In genomic region chr12:30965613-30965985, GRCh38 we compare ENCODE assay signal across 13 cellular contexts. TPM values are rescaled to one million over a fixed set of nuclear protein-coding genes. Genes with fewer than 3 reads are reported as not detected.
DNase-seq lines count a peak whose midpoint lies in the region; ATAC-seq and TF ChIP-seq lines count a peak whose summit lies in the region.
"Had no signal": no experiment of that assay in that cellular context is flagged by ENCODE, and none has a peak within 500 bp of the region (broad histone marks: within the 10 kb centered on the region; RNA-seq: fewer than 3 reads in every experiment).

No MANE protein-coding gene starts in this region.

- no peak overlapping the region for H3K23ac ChIP-seq in mesendoderm (ENCODE audit: low read length)

- H3K27ac ChIP-seq in MM.1S (ENCODE audit: low read length) (no peak overlapping the region), mesendoderm (ENCODE audit: low read depth, low read length) (no peak overlapping the region), upper lobe of left lung (no peak overlapping the region)
- no peak overlapping the region for H3K27ac ChIP-seq in naive thymus-derived CD4-positive, alpha-beta T cell (ENCODE audit: low read depth, low read length)
- H3K27ac ChIP-seq: adrenal gland had no signal

- no peak overlapping the region for H3K4me3 Mint-ChIP-seq in naive thymus-derived CD4-positive, alpha-beta T cell
- H3K4me3 Mint-ChIP-seq: activated CD8-positive, alpha-beta memory T cell treated with anti-CD3 and anti-CD28 coated beads, Interleukin-2, amount 10 ng/mL, durations not matched to agents 7 days and 5 days; nephron progenitor cell had no signal

- no peaks in the 10 kb centered on the region for H3K4me1 ChIP-seq in MM.1S (ENCODE audit: low read length)
- H3K4me1 ChIP-seq in mesendoderm (ENCODE audit: control insufficient read depth, low read depth, low read length), result no peaks in the 10 kb centered on the region
- peaks cover 0 to 4% (median under 1%) of the 10 kb centered on the region in 4 donors for H3K4me1 ChIP-seq in upper lobe of left lung
- H3K4me1 ChIP-seq in naive thymus-derived CD4-positive, alpha-beta T cell (ENCODE audit: control insufficient read depth in 2 of 2, insufficient read depth in 2 of 2, low read length in 2 of 2), result no peaks in the 10 kb centered on the region
- H3K4me1 ChIP-seq: adrenal gland had no signal

- TF ChIP-seq POLR2A in upper lobe of left lung (IDR thresholded peaks at IDR 0.05), result no peak

- POLR2A ChIA-PET in naive thymus-derived CD4-positive, alpha-beta T cell (lab: Charles Lee), result no interaction called here

- H3K4me2 ChIP-seq in MM.1S (ENCODE audit: low read depth, low read length), result no peak overlapping the region
- H3K4me2 ChIP-seq in mesendoderm (ENCODE audit: low read length), result no peak overlapping the region

- H2AFZ ChIP-seq in MM.1S (ENCODE audit: low read length), result no peak overlapping the region

- H2BK15ac ChIP-seq in mesendoderm (replicated peaks; ENCODE audit: low read depth), result no peak overlapping the region

- peaks cover 0 to 29% (median 0%) of the 10 kb centered on the region in 5 donors for H3K27me3 Mint-ChIP-seq in naive thymus-derived CD4-positive, alpha-beta T cell

- no peak overlapping the region for H2BK120ac ChIP-seq in mesendoderm (ENCODE audit: low read depth, low read length)

- H4K20me1 ChIP-seq in MM.1S (ENCODE audit: insufficient read depth, low read length), result no peaks in the 10 kb centered on the region

- no peaks in the 10 kb centered on the region for H3K79me1 ChIP-seq in mesendoderm (ENCODE audit: low read length)

- WGBS in mesendoderm (ENCODE audit: extremely low coverage, insufficient coverage, low lambda C conversion rate), result no CpG with 5 or more reads among the region's 11 CpGs
- WGBS in upper lobe of left lung, 2 donors, result 81 to 87% methylated on average over 11 of the region's 11 CpGs

- ATAC-seq in upper lobe of left lung (ENCODE audit: low FRiP score in 2 of 2), result no peak
- ATAC-seq in naive thymus-derived CD4-positive, alpha-beta T cell, result no peak
- ATAC-seq: activated CD8-positive, alpha-beta memory T cell treated with anti-CD3 and anti-CD28 coated beads, Interleukin-2, amount 10 ng/mL, durations not matched to agents 7 days and 5 days had no signal

- H3K9ac ChIP-seq in MM.1S (ENCODE audit: low read length) (no peak overlapping the region), mesendoderm (ENCODE audit: low read length) (no peak overlapping the region)

- intact Hi-C loops in naive thymus-derived CD4-positive, alpha-beta T cell (cut with micrococcal nuclease), result no loop called here

- H3K4ac ChIP-seq in mesendoderm (ENCODE audit: low read depth, low read length), result no peak overlapping the region

- no peak overlapping the region for H3K18ac ChIP-seq in mesendoderm (ENCODE audit: low read length)

- CTCF ChIA-PET in naive thymus-derived CD4-positive, alpha-beta T cell (lab: Charles Lee), result no interaction called here

- no peak overlapping the region for H2AK5ac ChIP-seq in mesendoderm (ENCODE audit: low read length)

- DNase-seq in ELR (ENCODE audit: low read depth), result peak; percentile 20
- DNase-seq in MM.1S, result no peak
- DNase-seq in dermis blood vessel endothelial cell, result peak; percentile 30
- peak; percentile 59 for DNase-seq in mesendoderm
- no peak for DNase-seq in upper lobe of left lung
- no peak for DNase-seq in medulla oblongata (ENCODE audit: extremely low spot score)
- no peak for DNase-seq in activated CD4-positive, alpha-beta T cell treated with anti-CD3 and anti-CD28 coated beads, Interleukin-2, amount 50 U/mL, for 1 hour
- DNase-seq in naive thymus-derived CD4-positive, alpha-beta T cell, result no peak
- DNase-seq: activated CD8-positive, alpha-beta memory T cell treated with anti-CD3 and anti-CD28 coated beads, Interleukin-2, amount 10 ng/mL, durations not matched to agents 7 days and 5 days; adrenal gland; DMS79; NCI-H1694; nephron progenitor cell had no signal

- H3K4me3 ChIP-seq in MM.1S (ENCODE audit: low read length) (no peak overlapping the region), mesendoderm (ENCODE audit: low read length) (no peak overlapping the region), upper lobe of left lung (no peak overlapping the region)
- no peak overlapping the region for H3K4me3 ChIP-seq in naive thymus-derived CD4-positive, alpha-beta T cell (ENCODE audit: low read length)
- H3K4me3 ChIP-seq: adrenal gland had no signal

- no peak overlapping the region for H3K27ac Mint-ChIP-seq in naive thymus-derived CD4-positive, alpha-beta T cell
- H3K27ac Mint-ChIP-seq: activated CD8-positive, alpha-beta memory T cell treated with anti-CD3 and anti-CD28 coated beads, Interleukin-2, amount 10 ng/mL, durations not matched to agents 7 days and 5 days; nephron progenitor cell had no signal

- no peak overlapping the region for H2BK5ac ChIP-seq in mesendoderm (ENCODE audit: low read length)

- TF ChIP-seq CTCF in MM.1S (IDR thresholded peaks at IDR 0.05; ENCODE audit: low read length), result peak; percentile 33
- TF ChIP-seq CTCF in upper lobe of left lung (IDR thresholded peaks at IDR 0.05), result no peak

- H3K36me3 Mint-ChIP-seq in naive thymus-derived CD4-positive, alpha-beta T cell, result no peaks in the 10 kb centered on the region
- H3K36me3 Mint-ChIP-seq: activated CD8-positive, alpha-beta memory T cell treated with anti-CD3 and anti-CD28 coated beads, Interleukin-2, amount 10 ng/mL, durations not matched to agents 7 days and 5 days had no signal

- H3K27me3 ChIP-seq in MM.1S (replicated peaks; ENCODE audit: insufficient read depth, low read length) (no peaks in the 10 kb centered on the region), mesendoderm (ENCODE audit: insufficient read depth, low read length, poor library complexity) (no peaks in the 10 kb centered on the region), upper lobe of left lung (no peaks in the 10 kb centered on the region)
- no peaks in the 10 kb centered on the region for H3K27me3 ChIP-seq in naive thymus-derived CD4-positive, alpha-beta T cell (ENCODE audit: control insufficient read depth in 2 of 2, insufficient read depth in 2 of 2, low read length in 2 of 2)
- H3K27me3 ChIP-seq: adrenal gland had no signal

- no peaks in the 10 kb centered on the region for H3K36me3 ChIP-seq in MM.1S (replicated peaks; ENCODE audit: insufficient read depth, low read length)
- no peaks in the 10 kb centered on the region for H3K36me3 ChIP-seq in mesendoderm (ENCODE audit: control insufficient read depth, insufficient read depth, low read length)
- no peaks in the 10 kb centered on the region for H3K36me3 ChIP-seq in upper lobe of left lung
- H3K36me3 ChIP-seq in naive thymus-derived CD4-positive, alpha-beta T cell (ENCODE audit: control insufficient read depth in 2 of 3, insufficient read depth in 3 of 3, low read length in 3 of 3), result no peaks in the 10 kb centered on the region
- H3K36me3 ChIP-seq: adrenal gland had no signal

- peaks cover 0 to 3% (median 0%) of the 10 kb centered on the region in 7 donors for H3K4me1 Mint-ChIP-seq in naive thymus-derived CD4-positive, alpha-beta T cell
- H3K4me1 Mint-ChIP-seq: activated CD8-positive, alpha-beta memory T cell treated with anti-CD3 and anti-CD28 coated beads, Interleukin-2, amount 10 ng/mL, durations not matched to agents 7 days and 5 days had no signal

- H3K56ac ChIP-seq in mesendoderm (ENCODE audit: low read length), result no peak overlapping the region

- no peak overlapping the region for H4K5ac ChIP-seq in mesendoderm (ENCODE audit: low read length)

- H3F3A ChIP-seq in MM.1S (ENCODE audit: insufficient read depth, low read length), result no peaks in the 10 kb centered on the region

- H3K9me2 ChIP-seq in MM.1S (replicated peaks; ENCODE audit: insufficient read depth, low read length), result no peaks in the 10 kb centered on the region

- no peak for TF ChIP-seq EP300 in upper lobe of left lung (IDR thresholded peaks at IDR 0.05)

- H3K79me2 ChIP-seq in MM.1S (ENCODE audit: low read length) (no peaks in the 10 kb centered on the region), mesendoderm (ENCODE audit: control insufficient read depth, insufficient read depth, low read length) (no peaks in the 10 kb centered on the region)

- no peaks in the 10 kb centered on the region for H3K9me3 Mint-ChIP-seq in naive thymus-derived CD4-positive, alpha-beta T cell
- H3K9me3 Mint-ChIP-seq: nephron progenitor cell had no signal

- H3K9me3 ChIP-seq in MM.1S (replicated peaks; ENCODE audit: insufficient read depth, low read length) (no peaks in the 10 kb centered on the region), upper lobe of left lung (no peaks in the 10 kb centered on the region)
- H3K9me3 ChIP-seq in naive thymus-derived CD4-positive, alpha-beta T cell (ENCODE audit: control insufficient read depth in 2 of 3, low read length in 3 of 3), result no peaks in the 10 kb centered on the region
- H3K9me3 ChIP-seq: adrenal gland had no signal

- no peak overlapping the region for H4K8ac ChIP-seq in mesendoderm (ENCODE audit: low read depth, low read length)

RNA-seq across cellular contexts. Expression of gene TSPAN11, which starts 39.1 kb away (rescaled TPM):
- total RNA-seq in dermis blood vessel endothelial cell (7.7 and 11.4 TPM in 2 replicates), upper lobe of left lung (1 to 10 TPM; 1.0 to 9.7 (median 3.5) TPM)
- polyA plus RNA-seq in mesendoderm (2013, experiment 1 of 2), result 0.76 TPM
- polyA plus RNA-seq in mesendoderm (2013, experiment 2 of 2), result 0.53 TPM
- total RNA-seq in naive thymus-derived CD4-positive, alpha-beta T cell, result not detected
- polyA plus RNA-seq in naive thymus-derived CD4-positive, alpha-beta T cell, result not detected
- total RNA-seq: activated CD8-positive, alpha-beta memory T cell treated with anti-CD3 and anti-CD28 coated beads, Interleukin-2, amount 10 ng/mL, durations not matched to agents 7 days and 5 days had no signal

Comparison
In these comparisons a context has a peak if more than half of its experiments do, and no peak if none do; other contexts are left out.
1. DNase-seq: peak in ELR (single experiment), dermis blood vessel endothelial cell (single experiment) and mesendoderm (single experiment); none in MM.1S (single experiment), upper lobe of left lung (0 of 2), medulla oblongata (single experiment), activated CD4-positive, alpha-beta T cell treated with anti-CD3 and anti-CD28 coated beads, Interleukin-2, amount 50 U/mL, for 1 hour (single experiment) and naive thymus-derived CD4-positive, alpha-beta T cell (0 of 9).